ENCODE assay signal across 20 cellular contexts in genomic region chr19:18710986-18711751, GRCh38. TPM values are rescaled to one million over a fixed set of nuclear protein-coding genes. Genes with fewer than 3 reads are reported as not detected.
DNase-seq lines count a peak whose midpoint lies in the region; ATAC-seq and TF ChIP-seq lines count a peak whose summit lies in the region.
"Had no signal": no experiment of that assay in that cellular context is flagged by ENCODE, and none has a peak within 500 bp of the region (broad histone marks: within the 10 kb centered on the region; RNA-seq: fewer than 3 reads in every experiment).

No MANE protein-coding gene starts in this region.

- TF ChIP-seq POLR2A in esophagus muscularis mucosa (IDR thresholded peaks at IDR 0.05; ENCODE audit: low read depth), result no peak

- H3K4me3 Mint-ChIP-seq in progenitor cell of endocrine pancreas (ENCODE audit: low read depth), result no peak overlapping the region
- H3K4me3 Mint-ChIP-seq: activated naive CD8-positive, alpha-beta T cell treated with anti-CD3 and anti-CD28 coated beads, Interleukin-2, amount 50 U/mL, for 24 hours; activated T-cell treated with anti-CD3 and anti-CD28 coated beads, Interleukin-2, amount 50 U/mL, for 24 hours; effector memory CD8-positive, alpha-beta T cell; stimulated activated effector memory CD8-positive, alpha-beta T cell treated with anti-CD3 and anti-CD28 coated beads, Interleukin-12 subunit alpha, Interleukin-12 subunit beta, amount 100 ng/mL, for 72 hours had no signal

- WGBS in esophagus muscularis mucosa, result 17% methylated on average over 11 of the region's 28 CpGs
- 61% methylated on average over 28 of the region's 28 CpGs for WGBS in right cardiac atrium

- H3K27me3 ChIP-seq in esophagus muscularis mucosa (no peaks in the 10 kb centered on the region), right cardiac atrium (ENCODE audit: control insufficient read depth, insufficient read depth) (no peaks in the 10 kb centered on the region)
- H3K27me3 ChIP-seq: spleen had no signal

- H3K4me1 Mint-ChIP-seq in progenitor cell of endocrine pancreas (ENCODE audit: low read depth), result no peaks in the 10 kb centered on the region

- peaks cover 3% of the 10 kb centered on the region for H3K9me3 Mint-ChIP-seq in progenitor cell of endocrine pancreas (ENCODE audit: low read depth)
- H3K9me3 Mint-ChIP-seq: activated naive CD8-positive, alpha-beta T cell treated with anti-CD3 and anti-CD28 coated beads, Interleukin-2, amount 50 U/mL, for 24 hours; activated T-cell treated with anti-CD3 and anti-CD28 coated beads, Interleukin-2, amount 50 U/mL, for 24 hours; effector memory CD8-positive, alpha-beta T cell; stimulated activated effector memory CD8-positive, alpha-beta T cell treated with anti-CD3 and anti-CD28 coated beads, Interleukin-12 subunit alpha, Interleukin-12 subunit beta, amount 100 ng/mL, for 72 hours had no signal

- H3K9me3 ChIP-seq in esophagus muscularis mucosa (no peaks in the 10 kb centered on the region), right cardiac atrium (ENCODE audit: control insufficient read depth, low read length) (no peaks in the 10 kb centered on the region)
- H3K9me3 ChIP-seq: spleen had no signal

- H3K27ac Mint-ChIP-seq in progenitor cell of endocrine pancreas, result no peak overlapping the region
- H3K27ac Mint-ChIP-seq: activated naive CD8-positive, alpha-beta T cell treated with anti-CD3 and anti-CD28 coated beads, Interleukin-2, amount 50 U/mL, for 24 hours; activated T-cell treated with anti-CD3 and anti-CD28 coated beads, Interleukin-2, amount 50 U/mL, for 24 hours; effector memory CD8-positive, alpha-beta T cell; stimulated activated effector memory CD8-positive, alpha-beta T cell treated with anti-CD3 and anti-CD28 coated beads, Interleukin-12 subunit alpha, Interleukin-12 subunit beta, amount 100 ng/mL, for 72 hours had no signal

- peaks cover 0 to 4% (median 0%) of the 10 kb centered on the region in 4 donors for H3K36me3 ChIP-seq in esophagus muscularis mucosa

- H3K27me3 Mint-ChIP-seq in progenitor cell of endocrine pancreas, result no peaks in the 10 kb centered on the region
- H3K27me3 Mint-ChIP-seq: activated naive CD8-positive, alpha-beta T cell treated with anti-CD3 and anti-CD28 coated beads, Interleukin-2, amount 50 U/mL, for 24 hours; activated T-cell treated with anti-CD3 and anti-CD28 coated beads, Interleukin-2, amount 50 U/mL, for 24 hours; effector memory CD8-positive, alpha-beta T cell had no signal

- H3K4me1 ChIP-seq in esophagus muscularis mucosa (peaks cover 4 to 55% (median 52%) of the 10 kb centered on the region in 4 donors), right cardiac atrium (ENCODE audit: control insufficient read depth, insufficient read depth, low read length) (no peaks in the 10 kb centered on the region)

- intact Hi-C loops in esophagus muscularis mucosa (cut with DNase I), result no loop called here
- intact Hi-C loops in right cardiac atrium (cut with DNase I), result no loop called here
- intact Hi-C loops in sciatic nerve (cut with DNase I), result no loop called here

- ATAC-seq in right cardiac atrium (peak; percentile 84 to 88), sciatic nerve (peak; percentile 86)
- ATAC-seq: activated naive CD8-positive, alpha-beta T cell treated with anti-CD3 and anti-CD28 coated beads, Interleukin-2, amount 50 U/mL, for 24 hours; effector memory CD8-positive, alpha-beta T cell; stimulated activated effector memory CD8-positive, alpha-beta T cell treated with anti-CD3 and anti-CD28 coated beads, Interleukin-12 subunit alpha, Interleukin-12 subunit beta, amount 100 ng/mL, for 72 hours had no signal

- TF ChIP-seq EP300 in esophagus muscularis mucosa (IDR thresholded peaks at IDR 0.05), result no peak

- DNase-seq in AG20443 (ENCODE audit: low spot score) (peak; percentile 57), esophagus muscularis mucosa (ENCODE audit: extremely low spot score) (no peak), right cardiac atrium (peak; percentile 90 to 94 (median 92)), sciatic nerve (ENCODE audit: low spot score) (peak; percentile 83), progenitor cell of endocrine pancreas (ENCODE audit: low spot score, unreplicated experiment) (no peak)
- DNase-seq in activated T-cell treated with anti-CD3 and anti-CD28 coated beads, Interleukin-2, amount 50 U/mL, for 48 hours, result no peak
- no peak for DNase-seq in activated CD4-positive, alpha-beta T cell treated with anti-CD3 and anti-CD28 coated beads for 48 hours
- DNase-seq in activated CD8-positive, alpha-beta memory T cell treated with anti-CD3 and anti-CD28 coated beads for 24 hours, result no peak
- DNase-seq: activated naive CD8-positive, alpha-beta T cell treated with anti-CD3 and anti-CD28 coated beads, Interleukin-2, amount 50 U/mL, for 24 hours; activated T-cell treated with anti-CD3 and anti-CD28 coated beads, Interleukin-2, amount 50 U/mL, for 24 hours; effector memory CD8-positive, alpha-beta T cell; GOT3; islet precursor cell; NCI-H1092; NCI-H2107; nucleus accumbens; spleen had no signal

- H3K4me3 ChIP-seq in esophagus muscularis mucosa (peak overlapping the region in 1 of 4 donors; percentile 41), right cardiac atrium (ENCODE audit: low read length) (no peak overlapping the region)
- H3K4me3 ChIP-seq: spleen had no signal

- peaks cover 2% of the 10 kb centered on the region for H3K36me3 Mint-ChIP-seq in progenitor cell of endocrine pancreas (ENCODE audit: insufficient read depth)
- H3K36me3 Mint-ChIP-seq: stimulated activated effector memory CD8-positive, alpha-beta T cell treated with anti-CD3 and anti-CD28 coated beads, Interleukin-12 subunit alpha, Interleukin-12 subunit beta, amount 100 ng/mL, for 72 hours had no signal

- TF ChIP-seq CTCF in esophagus muscularis mucosa (IDR thresholded peaks at IDR 0.05) (no peak), progenitor cell of endocrine pancreas (IDR thresholded peaks at IDR 0.05; ENCODE audit: unreplicated experiment) (no peak)

- peak overlapping the region; percentile 40 to 66 (median 46) for H3K27ac ChIP-seq in esophagus muscularis mucosa (replicated peaks in 1 of 4)
- H3K27ac ChIP-seq in right cardiac atrium (ENCODE audit: low read length), result no peak overlapping the region
- H3K27ac ChIP-seq: HL-60, KMS-11, spleen had no signal

RNA-seq across cellular contexts. Expression of gene CRTC1, which starts 27.7 kb away (rescaled TPM):
- 10 to 100 TPM in 1 of 4 donors, 1 to 10 TPM in 3; 5.3 to 10.1 (median 6.6) TPM for total RNA-seq in esophagus muscularis mucosa
- 10 to 100 TPM in 3 of 4 donors, 1 to 10 TPM in 1; 9.2 to 15.1 (median 13.6) TPM for total RNA-seq in right cardiac atrium
- polyA plus RNA-seq in right cardiac atrium, result 9.5 TPM
- 17.5 TPM for total RNA-seq in sciatic nerve
- 39.5 and 39.7 TPM in 2 replicates for total RNA-seq in progenitor cell of endocrine pancreas

Comparison
In these comparisons a context has a peak if more than half of its experiments do, and no peak if none do; other contexts are left out.
1. DNase-seq: peak in AG20443 (single experiment), right cardiac atrium (3 of 3) and sciatic nerve (single experiment); none in esophagus muscularis mucosa (single experiment), progenitor cell of endocrine pancreas (single experiment), activated T-cell treated with anti-CD3 and anti-CD28 coated beads, Interleukin-2, amount 50 U/mL, for 48 hours (0 of 2), activated CD4-positive, alpha-beta T cell treated with anti-CD3 and anti-CD28 coated beads for 48 hours (single experiment) and activated CD8-positive, alpha-beta memory T cell treated with anti-CD3 and anti-CD28 coated beads for 24 hours (single experiment).